ENCODE assay signal across 20 cellular contexts in genomic region chr6:89008299-89008698, GRCh38. TPM values are rescaled to one million over a fixed set of nuclear protein-coding genes. Genes with fewer than 3 reads are reported as not detected.
A peak's percentile ranks its signal among the peaks of the same experiment; 100 is the strongest.
DNase-seq lines count a peak whose midpoint lies in the region; ATAC-seq, FAIRE-seq and TF ChIP-seq lines count a peak whose summit lies in the region.
"Had no signal": no experiment of that assay in that cellular context is flagged by ENCODE, and none has a peak within 500 bp of the region (broad histone marks: within the 10 kb centered on the region; RNA-seq: fewer than 3 reads in every experiment).

No MANE protein-coding gene starts in this region.

- DNase-seq in activated naive CD4-positive, alpha-beta T cell treated with anti-CD3 and anti-CD28 coated beads, Interleukin-2, amount 10 ng/mL, durations not matched to agents 7 days and 5 days = no peak
- DNase-seq in activated naive CD4-positive, alpha-beta T cell treated with anti-CD3 and anti-CD28 coated beads for 36 hours = no peak
- no peak for DNase-seq in HepG2 (ENCODE audit: low spot score)
- no peak for DNase-seq in spleen
- no peak for DNase-seq in putamen (ENCODE audit: low spot score)
- no peak for DNase-seq in Peyer's patch
- no peak for DNase-seq in NCI-H526 (lab: John Stamatoyannopoulos, UW)
- DNase-seq: activated CD4-positive, alpha-beta T cell treated with anti-CD3 and anti-CD28 coated beads for 1 hour; DMS153; NCI-H226; NK-92 treated with Interleukin-12 subunit alpha and Interleukin-12 subunit beta, amount 100 ng/mL, for 24 hours; SIG-M5; stimulated activated naive B cell treated with anti-CD40 and anti-IgM and Interleukin-4, amounts not matched to agents 10 μg/mL and 1 μg/mL and 100 μg/mL, for 72 hours; T-helper 2 cell had no signal

- peak overlapping the region; percentile 75 for H3K4me2 ChIP-seq in HepG2 (ENCODE audit: low read depth, low read length)
- H3K4me2 ChIP-seq: KMS-11 had no signal

- no peak for TF ChIP-seq RAD21 in HepG2 (CRISPR knock-in tag; IDR thresholded peaks at IDR 0.05)

- POLR2A ChIA-PET in HepG2 (lab: Yijun Ruan, JAX) = no interaction called here

- H3K27ac Mint-ChIP-seq in activated naive CD4-positive, alpha-beta T cell treated with anti-CD3 and anti-CD28 coated beads, Interleukin-2, amount 10 ng/mL, durations not matched to agents 7 days and 5 days = peak overlapping the region; percentile 40
- no peak overlapping the region for H3K27ac Mint-ChIP-seq in activated naive CD4-positive, alpha-beta T cell treated with anti-CD3 and anti-CD28 coated beads for 36 hours
- H3K27ac Mint-ChIP-seq: activated T-helper 2 cell treated with anti-CD3 and anti-CD28 coated beads, Interferon-gamma antibody, Interleukin-2, Interleukin-4, amounts not matched to agents 10 μg/mL and 5 μg/mL and 100 μg/mL, durations not matched to agents 14 hours and 24 hours and 36 hours; stimulated activated naive B cell treated with anti-CD40 and anti-IgM and Interleukin-4, amounts not matched to agents 10 μg/mL and 1 μg/mL and 100 μg/mL, for 72 hours had no signal

- H3K36me3 ChIP-seq in HepG2 (replicated peaks in 1 of 2; ENCODE audit: control insufficient read depth in 1 of 2, insufficient read depth in 2 of 2, low read length in 2 of 2) (no peaks in the 10 kb centered on the region), spleen (no peaks in the 10 kb centered on the region), Peyer's patch (no peaks in the 10 kb centered on the region)
- H3K36me3 ChIP-seq: prostate gland, tibial nerve had no signal

- intact Hi-C loops in activated naive CD4-positive, alpha-beta T cell treated with anti-CD3 and anti-CD28 coated beads for 36 hours (cut with micrococcal nuclease) = no loop called here
- intact Hi-C loops in HepG2 (cut with micrococcal nuclease; ENCODE audit: unreplicated experiment) (no loop called here), spleen (cut with DNase I; ENCODE audit: low total_unique reads) (no loop called here)

- WGBS in HepG2 (ENCODE audit: low lambda C conversion rate) = 29% methylated on average over 3 of the region's 3 CpGs
- WGBS in spleen, 5 donors = 24 to 40% (median 30%) methylated on average over 3 of the region's 3 CpGs

- no peaks in the 10 kb centered on the region for H4K20me1 ChIP-seq in HepG2 (ENCODE audit: insufficient read depth, low read length)

- H3K79me2 ChIP-seq in HepG2 (ENCODE audit: insufficient read depth, low read length) = no peaks in the 10 kb centered on the region

- H2AFZ ChIP-seq in HepG2 (ENCODE audit: low read length) = no peak overlapping the region

- no peaks in the 10 kb centered on the region for H3K36me3 Mint-ChIP-seq in activated naive CD4-positive, alpha-beta T cell treated with anti-CD3 and anti-CD28 coated beads, Interleukin-2, amount 10 ng/mL, durations not matched to agents 7 days and 5 days
- no peaks in the 10 kb centered on the region for H3K36me3 Mint-ChIP-seq in activated naive CD4-positive, alpha-beta T cell treated with anti-CD3 and anti-CD28 coated beads for 36 hours (ENCODE audit: low read depth)
- H3K36me3 Mint-ChIP-seq: stimulated activated naive B cell treated with anti-CD40 and anti-IgM and Interleukin-4, amounts not matched to agents 10 μg/mL and 1 μg/mL and 100 μg/mL, for 72 hours had no signal

- H3K9ac ChIP-seq in HepG2 (ENCODE audit: insufficient read depth, low read depth, low read length) = no peak overlapping the region
- H3K9ac ChIP-seq: KMS-11 had no signal

- CTCF ChIA-PET in activated naive CD4-positive, alpha-beta T cell treated with anti-CD3 and anti-CD28 coated beads, Interleukin-2, amount 10 ng/mL, durations not matched to agents 7 days and 5 days (lab: Charles Lee) = interaction anchor here (0.6 kb wide), 1 partner anchor 35 kb away, joined by 3 read pairs; no protein-coding TSS in a partner anchor
- CTCF ChIA-PET in activated naive CD4-positive, alpha-beta T cell treated with anti-CD3 and anti-CD28 coated beads for 36 hours (lab: Charles Lee) = no interaction called here
- CTCF ChIA-PET in HepG2 (lab: Yijun Ruan, JAX; ENCODE audit: low intra/inter-chr PET ratio, low total read pairs) = no interaction called here

- no peak for TF ChIP-seq CTCF in VCaP (conservative IDR thresholded peaks at IDR 0.05)
- no peak for TF ChIP-seq CTCF in HepG2 (CRISPR knock-in tag; IDR thresholded peaks at IDR 0.05)
- no peak for TF ChIP-seq CTCF in spleen (IDR thresholded peaks at IDR 0.05 in 8 of 11, conservative IDR thresholded peaks at IDR 0.05 in 3 of 11)
- no peak for TF ChIP-seq CTCF in Peyer's patch (IDR thresholded peaks at IDR 0.05)

- peaks cover 49% of the 10 kb centered on the region for H3K4me1 ChIP-seq in HepG2 (ENCODE audit: insufficient read depth, low read length)
- H3K4me1 ChIP-seq in spleen = peaks cover 0 to 26% (median 15%) of the 10 kb centered on the region in 6 donors
- H3K4me1 ChIP-seq in Peyer's patch = peaks cover 0 to 6% (median 0%) of the 10 kb centered on the region in 4 donors
- H3K4me1 ChIP-seq: prostate gland had no signal

- TF ChIP-seq POLR2A in HepG2 (IDR thresholded peaks at IDR 0.05; ENCODE audit: insufficient read depth in 1 of 2, low read depth in 2 of 2, low read length in 2 of 2) (no peak), spleen (IDR thresholded peaks at IDR 0.05) (no peak), Peyer's patch (IDR thresholded peaks at IDR 0.05) (no peak)

- no peak for TF ChIP-seq EP300 in HepG2 (IDR thresholded peaks at IDR 0.05; ENCODE audit: low read depth in 2 of 2, low read length in 2 of 2)
- no peak for TF ChIP-seq EP300 in HepG2 (CRISPR knock-in tag; IDR thresholded peaks at IDR 0.05; ENCODE audit: borderline replicate concordance)

- H3K27ac ChIP-seq in VCaP (peak overlapping the region; percentile 31; the same call in 1 of the 2 replicates), HepG2 (ENCODE audit: extremely low read length, insufficient read depth, low read length) (no peak overlapping the region), spleen (peak overlapping the region in 6 of 8 donors; percentile 35 to 58 (median 53)), Peyer's patch (no peak overlapping the region)
- H3K27ac ChIP-seq: 22Rv1, KMS-11, prostate gland had no signal

- H3K4me3 Mint-ChIP-seq in activated naive CD4-positive, alpha-beta T cell treated with anti-CD3 and anti-CD28 coated beads, Interleukin-2, amount 10 ng/mL, durations not matched to agents 7 days and 5 days = no peak overlapping the region
- no peak overlapping the region for H3K4me3 Mint-ChIP-seq in activated naive CD4-positive, alpha-beta T cell treated with anti-CD3 and anti-CD28 coated beads for 36 hours

- FAIRE-seq in HepG2 (lab: Jason Lieb, UNC) = no peak

- peaks cover 2 to 3% of the 10 kb centered on the region in 2 experiments; a peak in 3 of 5 replicates for H3K27me3 ChIP-seq in HepG2 (ENCODE audit: control insufficient read depth in 1 of 2, insufficient read depth in 2 of 2, low read length in 2 of 2)
- no peaks in the 10 kb centered on the region for H3K27me3 ChIP-seq in spleen (replicated peaks in 1 of 7)
- H3K27me3 ChIP-seq in Peyer's patch = no peaks in the 10 kb centered on the region
- H3K27me3 ChIP-seq: tibial nerve had no signal

- H3K27me3 Mint-ChIP-seq in activated naive CD4-positive, alpha-beta T cell treated with anti-CD3 and anti-CD28 coated beads, Interleukin-2, amount 10 ng/mL, durations not matched to agents 7 days and 5 days = peaks cover 9% of the 10 kb centered on the region
- H3K27me3 Mint-ChIP-seq in activated naive CD4-positive, alpha-beta T cell treated with anti-CD3 and anti-CD28 coated beads for 36 hours (ENCODE audit: low read depth) = no peaks in the 10 kb centered on the region
- H3K27me3 Mint-ChIP-seq: stimulated activated naive B cell treated with anti-CD40 and anti-IgM and Interleukin-4, amounts not matched to agents 10 μg/mL and 1 μg/mL and 100 μg/mL, for 72 hours had no signal

- H3K9me3 ChIP-seq in HepG2 (ENCODE audit: low read length) (no peaks in the 10 kb centered on the region), spleen (no peaks in the 10 kb centered on the region), Peyer's patch (no peaks in the 10 kb centered on the region)
- H3K9me3 ChIP-seq: prostate gland, tibial nerve had no signal

- no TSS peak for BruUV-seq in HepG2 (replicated peaks; lab: Mats Ljungman, UMichigan)

- peaks cover 3% of the 10 kb centered on the region for H3K9me3 Mint-ChIP-seq in activated naive CD4-positive, alpha-beta T cell treated with anti-CD3 and anti-CD28 coated beads, Interleukin-2, amount 10 ng/mL, durations not matched to agents 7 days and 5 days
- H3K9me3 Mint-ChIP-seq in activated naive CD4-positive, alpha-beta T cell treated with anti-CD3 and anti-CD28 coated beads for 36 hours = no peaks in the 10 kb centered on the region
- H3K9me3 Mint-ChIP-seq: activated T-helper 2 cell treated with anti-CD3 and anti-CD28 coated beads, Interferon-gamma antibody, Interleukin-2, Interleukin-4, amounts not matched to agents 10 μg/mL and 5 μg/mL and 100 μg/mL, durations not matched to agents 14 hours and 24 hours and 36 hours had no signal

- in situ Hi-C loops in HepG2 (cut with HindIII; ENCODE audit: extremely low pct_ligation_motif_present, low pct_unique_long_range_greater_than_20kb) = no loop called here

- peaks cover 10% of the 10 kb centered on the region for H3K4me1 Mint-ChIP-seq in activated naive CD4-positive, alpha-beta T cell treated with anti-CD3 and anti-CD28 coated beads, Interleukin-2, amount 10 ng/mL, durations not matched to agents 7 days and 5 days
- H3K4me1 Mint-ChIP-seq in activated naive CD4-positive, alpha-beta T cell treated with anti-CD3 and anti-CD28 coated beads for 36 hours (ENCODE audit: low read depth) = peaks cover 7% of the 10 kb centered on the region

- 0 out of 6 replicates have a peak overlapping the region, but pooled peaks of 1 of the 3 experiments have one; percentile 64 for H3K4me3 ChIP-seq in HepG2 (replicated peaks in 1 of 3; ENCODE audit: insufficient read depth in 1 of 3, low read depth in 2 of 3, low read length in 3 of 3)
- peak overlapping the region in 3 of 8 donors; percentile 9 to 47 (median 21) for H3K4me3 ChIP-seq in spleen
- no peak overlapping the region for H3K4me3 ChIP-seq in Peyer's patch
- H3K4me3 ChIP-seq: prostate gland had no signal

- ATAC-seq in HepG2 = no peak
- ATAC-seq: stimulated activated naive B cell treated with anti-CD40 and anti-IgM and Interleukin-4, amounts not matched to agents 10 μg/mL and 1 μg/mL and 100 μg/mL, for 72 hours had no signal

RNA-seq across cellular contexts. Expression of gene RNGTT, which starts 44.9 kb away (rescaled TPM):
- 10 to 100 TPM; 21.7 to 23.5 TPM for total RNA-seq in activated naive CD4-positive, alpha-beta T cell treated with anti-CD3 and anti-CD28 coated beads for 36 hours
- total RNA-seq in HepG2 (2016; rRNA removed; fragmentation: Illumina TruSeq; extraction: Trizol) = 22.6 and 27.8 TPM in 2 replicates
- total RNA-seq in HepG2 (2016; cell fraction: cytosol; rRNA removed; fragmentation: Illumina TruSeq; extraction: Trizol; ENCODE audit: low read depth) = 9.6 and 10.9 TPM in 2 replicates
- total RNA-seq in HepG2 (2016; cell fraction: insoluble cytoplasmic fraction; rRNA removed; fragmentation: Illumina TruSeq; extraction: Trizol) = 22.5 and 29.5 TPM in 2 replicates
- total RNA-seq in HepG2 (2016; cell fraction: membrane; rRNA removed; fragmentation: Illumina TruSeq; extraction: Trizol) = 7.0 and 7.3 TPM in 2 replicates
- total RNA-seq in HepG2 (2016; cell fraction: nucleus; rRNA removed; fragmentation: Illumina TruSeq; extraction: Trizol) = 33.0 and 33.7 TPM in 2 replicates
- polyA plus RNA-seq in HepG2 (2011; rRNA removed) = 5.6 and 6.0 TPM in 2 replicates
- 2.5 and 3.9 TPM in 2 replicates for polyA plus RNA-seq in HepG2 (2011; cell fraction: cytosol; rRNA removed)
- 7.0 and 7.7 TPM in 2 replicates for polyA plus RNA-seq in HepG2 (2011; cell fraction: nucleus; rRNA removed)
- 9.8 and 10.1 TPM in 2 replicates for polyA plus RNA-seq in HepG2 (2012)
- polyA plus RNA-seq in HepG2 (2016; cell fraction: cytosol; fragmentation: Illumina TruSeq; extraction: Trizol; ENCODE audit: low read depth) = 0.67 and 0.70 TPM in 2 replicates
- polyA plus RNA-seq in HepG2 (2016; cell fraction: insoluble cytoplasmic fraction; fragmentation: Illumina TruSeq; extraction: Trizol; ENCODE audit: low read depth) = 19.1 and 21.4 TPM in 2 replicates
- 2.3 and 2.4 TPM in 2 replicates for polyA plus RNA-seq in HepG2 (2016; cell fraction: membrane; fragmentation: Illumina TruSeq; extraction: Trizol; ENCODE audit: low read depth)
- 11.7 and 13.7 TPM in 2 replicates for polyA plus RNA-seq in HepG2 (2016; cell fraction: nucleus; fragmentation: Illumina TruSeq; extraction: Trizol; ENCODE audit: insufficient read depth, low read depth)
- polyA minus RNA-seq in HepG2 (2011; rRNA and poly(A)+ RNA removed; ENCODE audit: low replicate concordance) = 5.2 and 6.4 TPM in 2 replicates
- polyA minus RNA-seq in HepG2 (2011; cell fraction: cytosol; rRNA and poly(A)+ RNA removed) = 7.4 and 8.7 TPM in 2 replicates
- 34.9 and 46.0 TPM in 2 replicates for polyA minus RNA-seq in HepG2 (2011; cell fraction: nucleus; rRNA and poly(A)+ RNA removed)
- total RNA-seq in spleen = 10 to 100 TPM; 16.5 to 27.1 (median 24.1) TPM
- 10 to 100 TPM in 2 of 3 donors, 1 to 10 TPM in 1; 9.4 to 16.1 (median 10.4) TPM for polyA plus RNA-seq in spleen
- 10 to 100 TPM; 12.7 to 44.6 (median 18.5) TPM for total RNA-seq in Peyer's patch

Comparison
In these comparisons a context has a peak if more than half of its experiments do, and no peak if none do; other contexts are left out.
1. H3K27ac ChIP-seq: peak in VCaP (single experiment) and spleen (6 of 8); none in HepG2 (single experiment) and Peyer's patch (0 of 4).